In genomic region chr21:33894736-33895288, GRCh38 we compare ENCODE assay signal across 8 cellular contexts. TPM values are rescaled to one million over a fixed set of nuclear protein-coding genes. Genes with fewer than 3 reads are reported as not detected.
A peak's percentile ranks its signal among the peaks of the same experiment; 100 is the strongest.
DNase-seq lines count a peak whose midpoint lies in the region; ATAC-seq and TF ChIP-seq lines count a peak whose summit lies in the region.

No MANE protein-coding gene starts in this region.

- peak overlapping the region; percentile 82 for H2AFZ ChIP-seq in neuron (ENCODE audit: low read depth, low read length)

- peaks cover 18% of the 10 kb centered on the region for H3K27me3 Mint-ChIP-seq in activated T-helper 2 cell treated with anti-CD3 and anti-CD28 coated beads, Interferon-gamma antibody, Interleukin-2, Interleukin-4, amounts not matched to agents 10 μg/mL and 5 μg/mL and 100 μg/mL, durations not matched to agents 14 hours and 24 hours and 36 hours (ENCODE audit: low read depth)
- H3K27me3 Mint-ChIP-seq in stimulated activated naive CD8-positive, alpha-beta T cell treated with anti-CD3 and anti-CD28 coated beads, Interleukin-15, Interleukin-2, amounts not matched to agents 100 ng/mL and 50 ng/mL, for 24 hours: no peaks in the 10 kb centered on the region

- H3K4me3 ChIP-seq in Jurkat, Clone E6-1 (ENCODE audit: low read length): peak overlapping the region; percentile 16
- peak overlapping the region; percentile 12 for H3K4me3 ChIP-seq in neuron (ENCODE audit: low read length)

- TF ChIP-seq CTCF in foreskin keratinocyte (conservative IDR thresholded peaks at IDR 0.05): peak; percentile 84

- H3K27me3 ChIP-seq in foreskin keratinocyte (no peaks in the 10 kb centered on the region), neuron (ENCODE audit: insufficient read depth, low read length) (no peaks in the 10 kb centered on the region)

- no peak overlapping the region for H3K27ac ChIP-seq in foreskin keratinocyte

- H3K4me3 Mint-ChIP-seq in activated T-helper 2 cell treated with anti-CD3 and anti-CD28 coated beads, Interferon-gamma antibody, Interleukin-2, Interleukin-4, amounts not matched to agents 10 μg/mL and 5 μg/mL and 100 μg/mL, durations not matched to agents 14 hours and 24 hours and 36 hours (ENCODE audit: low read depth): peak overlapping the region; percentile 51
- peak overlapping the region; percentile 17 for H3K4me3 Mint-ChIP-seq in stimulated activated naive CD8-positive, alpha-beta T cell treated with anti-CD3 and anti-CD28 coated beads, Interleukin-15, Interleukin-2, amounts not matched to agents 100 ng/mL and 50 ng/mL, for 24 hours

- peaks cover 3% of the 10 kb centered on the region for H3K36me3 Mint-ChIP-seq in activated T-helper 2 cell treated with anti-CD3 and anti-CD28 coated beads, Interferon-gamma antibody, Interleukin-2, Interleukin-4, amounts not matched to agents 10 μg/mL and 5 μg/mL and 100 μg/mL, durations not matched to agents 14 hours and 24 hours and 36 hours (ENCODE audit: low read depth)
- no peaks in the 10 kb centered on the region for H3K36me3 Mint-ChIP-seq in stimulated activated naive CD8-positive, alpha-beta T cell treated with anti-CD3 and anti-CD28 coated beads, Interleukin-15, Interleukin-2, amounts not matched to agents 100 ng/mL and 50 ng/mL, for 24 hours (ENCODE audit: low read depth)

- no peaks in the 10 kb centered on the region for H3K4me1 ChIP-seq in foreskin keratinocyte
- peaks cover 18% of the 10 kb centered on the region for H3K4me1 ChIP-seq in neuron (ENCODE audit: insufficient read depth, low read length)

- peak; percentile 87 for ATAC-seq in foreskin keratinocyte
- ATAC-seq in HG03280 (IDR thresholded peaks at IDR 0.05; ENCODE audit: unreplicated experiment): no peak

- no peak overlapping the region for H3K27ac Mint-ChIP-seq in activated T-helper 2 cell treated with anti-CD3 and anti-CD28 coated beads, Interferon-gamma antibody, Interleukin-2, Interleukin-4, amounts not matched to agents 10 μg/mL and 5 μg/mL and 100 μg/mL, durations not matched to agents 14 hours and 24 hours and 36 hours
- peak overlapping the region; percentile 5 for H3K27ac Mint-ChIP-seq in stimulated activated naive CD8-positive, alpha-beta T cell treated with anti-CD3 and anti-CD28 coated beads, Interleukin-15, Interleukin-2, amounts not matched to agents 100 ng/mL and 50 ng/mL, for 24 hours

- DNase-seq in DMS 273 treated with DMSO at 0.1 percent for 48 hours (lab: John Stamatoyannopoulos, UW) (peak; percentile 67), RPMI7951 (ENCODE audit: low read depth) (peak; percentile 78), foreskin keratinocyte (peak in 1 of 2 donors; percentile 57)
- DNase-seq in Jurkat, Clone E6-1 (ENCODE audit: low read depth, low spot score): peak; percentile 83
- peak; percentile 39 for DNase-seq in activated T-helper 2 cell treated with anti-CD3 and anti-CD28 coated beads, Interferon-gamma antibody, Interleukin-2, Interleukin-4, amounts not matched to agents 10 μg/mL and 5 μg/mL and 100 μg/mL, durations not matched to agents 14 hours and 24 hours and 36 hours (ENCODE audit: low spot score)

- no peaks in the 10 kb centered on the region for H3K36me3 ChIP-seq in neuron (ENCODE audit: insufficient read depth, low read length)

- intact Hi-C loops in activated T-helper 2 cell treated with anti-CD3 and anti-CD28 coated beads, Interferon-gamma antibody, Interleukin-2, Interleukin-4, amounts not matched to agents 10 μg/mL and 5 μg/mL and 100 μg/mL, durations not matched to agents 14 hours and 24 hours and 36 hours (cut with micrococcal nuclease): no loop called here

- peaks cover 13% of the 10 kb centered on the region for H3K4me1 Mint-ChIP-seq in activated T-helper 2 cell treated with anti-CD3 and anti-CD28 coated beads, Interferon-gamma antibody, Interleukin-2, Interleukin-4, amounts not matched to agents 10 μg/mL and 5 μg/mL and 100 μg/mL, durations not matched to agents 14 hours and 24 hours and 36 hours (ENCODE audit: low read depth)
- H3K4me1 Mint-ChIP-seq in stimulated activated naive CD8-positive, alpha-beta T cell treated with anti-CD3 and anti-CD28 coated beads, Interleukin-15, Interleukin-2, amounts not matched to agents 100 ng/mL and 50 ng/mL, for 24 hours (ENCODE audit: low read depth): peaks cover 15% of the 10 kb centered on the region

- no peaks in the 10 kb centered on the region for H3K9me3 ChIP-seq in neuron (ENCODE audit: low read length)

- H3K9me3 Mint-ChIP-seq in activated T-helper 2 cell treated with anti-CD3 and anti-CD28 coated beads, Interferon-gamma antibody, Interleukin-2, Interleukin-4, amounts not matched to agents 10 μg/mL and 5 μg/mL and 100 μg/mL, durations not matched to agents 14 hours and 24 hours and 36 hours: no peaks in the 10 kb centered on the region
- no peaks in the 10 kb centered on the region for H3K9me3 Mint-ChIP-seq in stimulated activated naive CD8-positive, alpha-beta T cell treated with anti-CD3 and anti-CD28 coated beads, Interleukin-15, Interleukin-2, amounts not matched to agents 100 ng/mL and 50 ng/mL, for 24 hours

RNA-seq across cellular contexts. Expression of gene ATP5PO, which starts 20.8 kb away (rescaled TPM):
- 569 TPM for polyA plus RNA-seq in Jurkat, Clone E6-1 (2012; ENCODE audit: insufficient read depth, insufficient read length)
- 198 and 209 TPM in 2 replicates for total RNA-seq in RPMI7951 (2014; rRNA removed; shearing (Covaris generic))
- 185 and 186 TPM in 2 replicates for total RNA-seq in activated T-helper 2 cell treated with anti-CD3 and anti-CD28 coated beads, Interferon-gamma antibody, Interleukin-2, Interleukin-4, amounts not matched to agents 10 μg/mL and 5 μg/mL and 100 μg/mL, durations not matched to agents 14 hours and 24 hours and 36 hours
- 154 and 181 TPM in 2 replicates for total RNA-seq in foreskin keratinocyte
- 271 and 310 TPM in 2 replicates for polyA plus RNA-seq in foreskin keratinocyte
